22 cellular contexts compared by ENCODE assay signal in genomic region chr1:67764674-67765073, GRCh38.
"Had no signal": no experiment of that assay in that cellular context is flagged by ENCODE, and none has a peak within 500 bp of the region (broad histone marks: within the 10 kb centered on the region; RNA-seq: fewer than 3 reads in every experiment).

No MANE protein-coding gene starts in this region.

- H3K27me3 ChIP-seq: vagina had no signal

- H3K27ac ChIP-seq: vagina, WERI-Rb-1 had no signal

- DNase-seq: activated CD4-positive, alpha-beta T cell treated with anti-CD3 and anti-CD28 coated beads for 1 hour; activated CD4-positive, alpha-beta T cell treated with anti-CD3 and anti-CD28 coated beads, Interleukin-2, amount 50 U/mL, for 1 hour; activated CD8-positive, alpha-beta T cell treated with anti-CD3 and anti-CD28 coated beads, Interleukin-2, amount 10 ng/mL, durations not matched to agents 7 days and 5 days; activated gamma-delta T cell; activated naive CD4-positive, alpha-beta T cell treated with anti-CD3 and anti-CD28 coated beads, Interleukin-2, amount 50 U/mL, for 16 hours; activated naive CD8-positive, alpha-beta T cell treated with anti-CD3 and anti-CD28 coated beads, Interleukin-2, amount 50 U/mL, for 24 hours; anterior cingulate cortex; effector CD4-positive, alpha-beta T cell; hypothalamus; left cardiac atrium; naive B cell; nucleus accumbens; stimulated activated CD4-positive, alpha-beta T cell treated with anti-CD3 and anti-CD28 coated beads, Interleukin-2, amount 100 ng/mL, for 48 hours; stimulated activated CD8-positive, alpha-beta memory T cell treated with anti-CD3 and anti-CD28 coated beads, Interleukin-4, amount 100 ng/mL, for 48 hours; stimulated activated naive B cell treated with anti-CD40 and anti-IgM and Interleukin-4, amounts not matched to agents 10 μg/mL and 1 μg/mL and 100 μg/mL, for 72 hours; trophoblast cell; WERI-Rb-1 had no signal

- H3K9me3 ChIP-seq: vagina had no signal

- ATAC-seq: activated CD8-positive, alpha-beta T cell treated with anti-CD3 and anti-CD28 coated beads, Interleukin-2, amount 10 ng/mL, durations not matched to agents 7 days and 5 days; activated naive CD8-positive, alpha-beta T cell treated with anti-CD3 and anti-CD28 coated beads, Interleukin-2, amount 50 U/mL, for 24 hours; left cardiac atrium; sciatic nerve; stimulated activated naive B cell treated with anti-CD40 and anti-IgM and Interleukin-4, amounts not matched to agents 10 μg/mL and 1 μg/mL and 100 μg/mL, for 72 hours had no signal

- FAIRE-seq: frontal cortex, islet of Langerhans had no signal

- H3K4me3 ChIP-seq: smooth muscle cell, vagina had no signal

- H3K4me2 ChIP-seq: smooth muscle cell had no signal

- H3K36me3 ChIP-seq: vagina, WERI-Rb-1 had no signal
